Comparison of ENCODE assay signal across 19 cellular contexts in genomic region chr1:154441241-154441888, GRCh38. TPM values are rescaled to one million over a fixed set of nuclear protein-coding genes. Genes with fewer than 3 reads are reported as not detected.
DNase-seq lines count a peak whose midpoint lies in the region; ATAC-seq and TF ChIP-seq lines count a peak whose summit lies in the region.
"Had no signal": no experiment of that assay in that cellular context is flagged by ENCODE, and none has a peak within 500 bp of the region (broad histone marks: within the 10 kb centered on the region; RNA-seq: fewer than 3 reads in every experiment).

No MANE protein-coding gene starts in this region.

- no peak overlapping the region for H3K4me2 ChIP-seq in osteoblast (ENCODE audit: insufficient read depth, low read length)

- H3K4me3 ChIP-seq in CD8-positive, alpha-beta memory T cell (ENCODE audit: low read length) = peak overlapping the region; percentile 8
- no peak overlapping the region for H3K4me3 ChIP-seq in osteoblast (ENCODE audit: insufficient read depth, low read length)

- H3K9me3 ChIP-seq in CD8-positive, alpha-beta memory T cell (ENCODE audit: low read length) = no peaks in the 10 kb centered on the region
- H3K9me3 ChIP-seq in osteoblast (ENCODE audit: low read depth, low read length) = no peaks in the 10 kb centered on the region

- H3K27ac Mint-ChIP-seq in activated CD4-positive, alpha-beta T cell treated with anti-CD3 and anti-CD28 coated beads for 36 hours = peak overlapping the region; percentile 94
- H3K27ac Mint-ChIP-seq in CD8-positive, alpha-beta memory T cell = peak overlapping the region in 5 of 8 donors; percentile 15 to 88 (median 60)

- no peak for ATAC-seq in activated CD4-positive, alpha-beta T cell treated with anti-CD3 and anti-CD28 coated beads for 36 hours

- peaks cover 72% of the 10 kb centered on the region for H3K4me1 Mint-ChIP-seq in activated CD4-positive, alpha-beta T cell treated with anti-CD3 and anti-CD28 coated beads for 36 hours
- H3K4me1 Mint-ChIP-seq in CD8-positive, alpha-beta memory T cell = peaks cover 29 to 64% (median 36%) of the 10 kb centered on the region in 3 donors

- H2AFZ ChIP-seq in osteoblast (ENCODE audit: low read length) = no peak overlapping the region
- H2AFZ ChIP-seq: parathyroid adenoma had no signal

- no peak overlapping the region for H3K27ac ChIP-seq in CD8-positive, alpha-beta memory T cell (ENCODE audit: low read depth, low read length)
- H3K27ac ChIP-seq in osteoblast (ENCODE audit: low read depth, low read length) = peak overlapping the region; percentile 13
- H3K27ac ChIP-seq: HL-60, parathyroid adenoma, VCaP had no signal

- POLR2A ChIA-PET in activated CD4-positive, alpha-beta T cell treated with anti-CD3 and anti-CD28 coated beads for 36 hours (lab: Charles Lee) = interaction anchor here (0.6 kb wide), 1 partner anchor 474 kb away, joined by 3 read pairs; the partner anchor contains the start of gene CREB3L4
- POLR2A ChIA-PET in CD8-positive, alpha-beta memory T cell (lab: Charles Lee) = interaction anchor here (0.6 kb wide), 1 partner anchor 117 kb away, joined by 3 read pairs; the partner anchor contains the start of gene UBE2Q1

- H3K4me1 ChIP-seq in CD8-positive, alpha-beta memory T cell (ENCODE audit: insufficient read depth, low read length) = peaks cover 68% of the 10 kb centered on the region
- peaks cover 29% of the 10 kb centered on the region for H3K4me1 ChIP-seq in osteoblast (ENCODE audit: insufficient read depth, low read length)
- H3K4me1 ChIP-seq: parathyroid adenoma had no signal

- H4K20me1 ChIP-seq in osteoblast (ENCODE audit: insufficient read depth, low read length) = no peaks in the 10 kb centered on the region

- peaks cover 32% of the 10 kb centered on the region for H3K36me3 Mint-ChIP-seq in activated CD4-positive, alpha-beta T cell treated with anti-CD3 and anti-CD28 coated beads for 36 hours (ENCODE audit: low read depth)
- H3K36me3 Mint-ChIP-seq in CD8-positive, alpha-beta memory T cell = peaks cover 0 to 22% (median 18%) of the 10 kb centered on the region in 3 donors

- DNase-seq in activated CD4-positive, alpha-beta T cell treated with anti-CD3 and anti-CD28 coated beads for 36 hours = no peak
- no peak for DNase-seq in activated CD4-positive, alpha-beta T cell treated with anti-CD3 and anti-CD28 coated beads, Interleukin-2, amount 50 U/mL, for 1 hour
- peak in 1 of 5 donors; percentile 32 for DNase-seq in CD8-positive, alpha-beta memory T cell
- DNase-seq in dedifferentiated amniotic fluid mesenchymal stem cell (ENCODE audit: extremely low spot score) (peak; percentile 6), osteoblast (ENCODE audit: insufficient read length, low spot score, missing footprints) (no peak), NCI-H2171 treated with DMSO at 0.1 percent for 48 hours (lab: John Stamatoyannopoulos, UW) (no peak), GOT3 (lab: John Stamatoyannopoulos, UW) (no peak), OCI-M2 (lab: John Stamatoyannopoulos, UW; ENCODE audit: unreplicated experiment) (no peak)
- DNase-seq: activated CD8-positive, alpha-beta memory T cell treated with anti-CD3 and anti-CD28 coated beads, Interleukin-2, amount 50 U/mL, for 48 hours; amygdala; COR-L47; GDM1; immature natural killer cell; Kasumi-1; NCI-H1694; NCI-H524 had no signal

- H3K9me3 Mint-ChIP-seq in activated CD4-positive, alpha-beta T cell treated with anti-CD3 and anti-CD28 coated beads for 36 hours (ENCODE audit: low read depth) = no peaks in the 10 kb centered on the region
- no peaks in the 10 kb centered on the region for H3K9me3 Mint-ChIP-seq in CD8-positive, alpha-beta memory T cell
- H3K9me3 Mint-ChIP-seq: immature natural killer cell had no signal

- no peaks in the 10 kb centered on the region for H3K27me3 Mint-ChIP-seq in activated CD4-positive, alpha-beta T cell treated with anti-CD3 and anti-CD28 coated beads for 36 hours
- peaks cover 0 to 1% of the 10 kb centered on the region in 2 donors for H3K27me3 Mint-ChIP-seq in CD8-positive, alpha-beta memory T cell

- intact Hi-C loops in activated CD4-positive, alpha-beta T cell treated with anti-CD3 and anti-CD28 coated beads for 36 hours (cut with DNase I, micrococcal nuclease) = loop anchor here in 1 of 2 experiments (2.0 kb wide), 1 partner anchor 21 kb away; no protein-coding TSS in a partner anchor

- no peaks in the 10 kb centered on the region for H3K27me3 ChIP-seq in CD8-positive, alpha-beta memory T cell (ENCODE audit: insufficient read depth, low read length, poor library complexity, severe bottlenecking)
- no peaks in the 10 kb centered on the region for H3K27me3 ChIP-seq in osteoblast (ENCODE audit: insufficient read depth, low read length)

- peaks cover 3% of the 10 kb centered on the region for H3K36me3 ChIP-seq in CD8-positive, alpha-beta memory T cell (ENCODE audit: insufficient read depth, low read length)
- no peaks in the 10 kb centered on the region for H3K36me3 ChIP-seq in osteoblast (ENCODE audit: insufficient read depth, low read length)

- CTCF ChIA-PET in activated CD4-positive, alpha-beta T cell treated with anti-CD3 and anti-CD28 coated beads for 36 hours (lab: Charles Lee) = interaction anchor here (1.1 to 2.1 kb wide), 4 partner anchors 13 to 39 kb away, joined by 3 to 6 read pairs (median 3); partner anchors contain the start of gene IL6R
- CTCF ChIA-PET in CD8-positive, alpha-beta memory T cell (lab: Charles Lee) = no interaction called here

- H3K79me2 ChIP-seq in osteoblast (ENCODE audit: insufficient read depth, low read length) = no peaks in the 10 kb centered on the region
- H3K79me2 ChIP-seq: parathyroid adenoma had no signal

- H3K4me3 Mint-ChIP-seq in activated CD4-positive, alpha-beta T cell treated with anti-CD3 and anti-CD28 coated beads for 36 hours = peak overlapping the region; percentile 29
- H3K4me3 Mint-ChIP-seq in CD8-positive, alpha-beta memory T cell = no peak overlapping the region

- no peak for TF ChIP-seq CTCF in osteoblast (IDR thresholded peaks at IDR 0.05; ENCODE audit: extremely low read depth, low read depth, low read length)

RNA-seq across cellular contexts. Expression of gene IL6R, which starts 36.2 kb away (rescaled TPM):
- total RNA-seq in activated CD4-positive, alpha-beta T cell treated with anti-CD3 and anti-CD28 coated beads for 36 hours = 10 to 100 TPM; 13.1 to 14.0 TPM
- total RNA-seq in CD8-positive, alpha-beta memory T cell = 1 to 10 TPM; 2.8 to 3.8 TPM
- polyA plus RNA-seq in CD8-positive, alpha-beta memory T cell = 12.8 TPM
- total RNA-seq in osteoblast = 5.3 and 8.0 TPM in 2 replicates
